In the genomic region with DNA sequence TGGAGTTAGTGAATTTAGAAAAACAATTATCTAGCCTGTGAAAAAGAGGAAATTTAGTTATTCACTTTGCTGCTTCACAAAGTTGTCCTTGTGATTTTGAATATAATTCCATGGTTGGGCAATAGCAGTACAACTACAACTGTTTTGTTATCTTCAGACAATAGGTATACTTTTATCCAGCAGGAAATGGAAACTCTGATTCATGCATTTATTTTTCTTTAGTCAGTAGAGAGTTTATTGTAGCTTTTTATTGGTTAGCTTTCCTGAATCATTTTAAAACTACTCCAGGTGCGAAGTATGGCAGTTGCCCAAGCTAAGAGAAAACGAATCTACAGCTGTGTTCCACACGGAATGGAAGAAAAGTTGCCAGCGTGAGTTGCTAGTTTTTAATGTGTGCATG, we compare ENCODE assay signal across 11 cellular contexts.
DNase-seq lines count a peak whose midpoint lies in the region; ATAC-seq and TF ChIP-seq lines count a peak whose summit lies in the region.
"Had no signal": no experiment of that assay in that cellular context is flagged by ENCODE, and none has a peak within 500 bp of the region (broad histone marks: within the 10 kb centered on the region; RNA-seq: fewer than 3 reads in every experiment).

No MANE protein-coding gene starts in this region.

- DNase-seq in H4 (ENCODE audit: low spot score) = peak; percentile 88
- DNase-seq in SK-N-MC (ENCODE audit: low read depth, low spot score) = no peak
- peak; percentile 95 for DNase-seq in fibroblast of the aortic adventitia (ENCODE audit: low read depth)
- DNase-seq in sciatic nerve (ENCODE audit: low spot score) = no peak
- no peak for DNase-seq in effector memory CD4-positive, alpha-beta T cell
- no peak for DNase-seq in WERI-Rb-1
- DNase-seq in SIG-M5 treated with dmso at 0.1 percent for 504 hours (lab: John Stamatoyannopoulos, UW; ENCODE audit: unreplicated experiment) = no peak
- DNase-seq: activated CD4-positive, alpha-beta T cell treated with anti-CD3 and anti-CD28 coated beads, Interleukin-2, amount 50 U/mL, for 4 hours; cortex of kidney had no signal

- intact Hi-C loops in sciatic nerve (cut with DNase I) = no loop called here

- no peaks in the 10 kb centered on the region for H3K4me1 ChIP-seq in effector memory CD4-positive, alpha-beta T cell (ENCODE audit: control insufficient read depth, insufficient read depth, low read length, poor library complexity, severe bottlenecking)

- no peaks in the 10 kb centered on the region for H3K36me3 ChIP-seq in SK-N-MC (ENCODE audit: insufficient read depth, low read length)
- no peaks in the 10 kb centered on the region for H3K36me3 ChIP-seq in effector memory CD4-positive, alpha-beta T cell (ENCODE audit: control insufficient read depth, insufficient read depth, low read length)
- no peaks in the 10 kb centered on the region for H3K36me3 ChIP-seq in WERI-Rb-1

- TF ChIP-seq CTCF in fibroblast of the aortic adventitia (IDR thresholded peaks at IDR 0.05; ENCODE audit: insufficient read depth, low read length) (no peak), WERI-Rb-1 (IDR thresholded peaks at IDR 0.05; ENCODE audit: low read depth, low read length) (no peak)

- ATAC-seq in sciatic nerve = peak; percentile 54
- ATAC-seq in HG03342 (IDR thresholded peaks at IDR 0.05; ENCODE audit: unreplicated experiment) = no peak

- H3K4me3 ChIP-seq in SK-N-MC = no peak overlapping the region
- H3K4me3 ChIP-seq in fibroblast of the aortic adventitia (ENCODE audit: low read depth, low read length) = no peak overlapping the region
- no peak overlapping the region for H3K4me3 ChIP-seq in effector memory CD4-positive, alpha-beta T cell (ENCODE audit: insufficient read depth, low read depth, low read length, poor library complexity, severe bottlenecking)
- H3K4me3 ChIP-seq in WERI-Rb-1 (ENCODE audit: low read depth, low read length) = no peak overlapping the region
- H3K4me3 ChIP-seq: lung had no signal

- H3K27me3 ChIP-seq in effector memory CD4-positive, alpha-beta T cell (replicated peaks; ENCODE audit: control insufficient read depth, insufficient read depth, low read length, poor library complexity, severe bottlenecking) = no peaks in the 10 kb centered on the region
- H3K27me3 ChIP-seq in WERI-Rb-1 (ENCODE audit: insufficient read depth, low read depth, severe bottlenecking) = no peaks in the 10 kb centered on the region

- H3K9me3 ChIP-seq in SK-N-MC (ENCODE audit: low read depth, low read length) (no peaks in the 10 kb centered on the region), WERI-Rb-1 (ENCODE audit: severe bottlenecking) (no peaks in the 10 kb centered on the region)
- H3K9me3 ChIP-seq in effector memory CD4-positive, alpha-beta T cell (ENCODE audit: control insufficient read depth, low read length) = no peaks in the 10 kb centered on the region

- H3K27ac ChIP-seq in SK-N-MC (peak overlapping the region; percentile 63; the same call in 1 of the 2 replicates), WERI-Rb-1 (no peak overlapping the region)
- H3K27ac ChIP-seq in effector memory CD4-positive, alpha-beta T cell (ENCODE audit: insufficient read depth, low read length, poor library complexity, severe bottlenecking) = no peak overlapping the region

- H3K9ac ChIP-seq in SK-N-MC (ENCODE audit: insufficient read length) = no peak overlapping the region

Comparison
In these comparisons a context has a peak if more than half of its experiments do, and no peak if none do; other contexts are left out.
1. DNase-seq: peak in H4 (single experiment) and fibroblast of the aortic adventitia (single experiment); none in SK-N-MC (single experiment), sciatic nerve (single experiment), effector memory CD4-positive, alpha-beta T cell (0 of 3), WERI-Rb-1 (single experiment) and SIG-M5 treated with dmso at 0.1 percent for 504 hours (single experiment).